Comparison of ENCODE assay signal across 15 cellular contexts in genomic region chr3:171976526-171976925, GRCh38.
A peak's percentile ranks its signal among the peaks of the same experiment; 100 is the strongest.
DNase-seq lines count a peak whose midpoint lies in the region; ATAC-seq and TF ChIP-seq lines count a peak whose summit lies in the region.
"Had no signal": no experiment of that assay in that cellular context is flagged by ENCODE, and none has a peak within 500 bp of the region (broad histone marks: within the 10 kb centered on the region; RNA-seq: fewer than 3 reads in every experiment).

No MANE protein-coding gene starts in this region.

- intact Hi-C loops in heart right ventricle (cut with DNase I): no loop called here

- DNase-seq in heart right ventricle: peak in 1 of 2 donors; percentile 31
- DNase-seq in right atrium auricular region (ENCODE audit: low spot score): no peak
- peak; percentile 49 for DNase-seq in NCI-H226
- DNase-seq in fibroblast of mammary gland (ENCODE audit: low read depth): peak; percentile 70
- DNase-seq in stromal cell of bone marrow (ENCODE audit: low read depth): peak; percentile 62
- DNase-seq in pons (ENCODE audit: low spot score): no peak
- DNase-seq in KG1 (lab: John Stamatoyannopoulos, UW): no peak
- DNase-seq in NCI-H1930 (lab: John Stamatoyannopoulos, UW): no peak
- DNase-seq: activated CD4-positive, alpha-beta T cell treated with anti-CD3 and anti-CD28 coated beads, Interleukin-2, amount 10 ng/mL, durations not matched to agents 24 days and 14 days; activated naive CD4-positive, alpha-beta T cell; MM.1S; NCI-H2029; NCI-H526 treated with DMSO at 0.1 percent for 48 hours; stimulated activated naive CD4-positive, alpha-beta T cell; transverse colon had no signal

- H3K4me1 ChIP-seq in heart right ventricle (peaks cover 0 to 75% (median 14%) of the 10 kb centered on the region in 9 donors), right atrium auricular region (peaks cover 0 to 24% of the 10 kb centered on the region in 2 donors)
- H3K4me1 ChIP-seq: transverse colon had no signal

- no peak overlapping the region for H3K4me3 ChIP-seq in heart right ventricle
- H3K4me3 ChIP-seq in right atrium auricular region: no peak overlapping the region
- H3K4me3 ChIP-seq in fibroblast of mammary gland (ENCODE audit: control insufficient read depth, low read depth, low read length): no peak overlapping the region
- H3K4me3 ChIP-seq: transverse colon had no signal

- H3K27me3 ChIP-seq in heart right ventricle (no peaks in the 10 kb centered on the region), right atrium auricular region (no peaks in the 10 kb centered on the region)
- H3K27me3 ChIP-seq: transverse colon had no signal

- 62 to 67% methylated on average over 3 of the region's 3 CpGs for WGBS in heart right ventricle, 2 donors

- TF ChIP-seq CTCF in heart right ventricle (IDR thresholded peaks at IDR 0.05): no peak
- no peak for TF ChIP-seq CTCF in right atrium auricular region (IDR thresholded peaks at IDR 0.05)
- TF ChIP-seq CTCF in fibroblast of mammary gland (conservative IDR thresholded peaks at IDR 0.05; ENCODE audit: control insufficient read depth, insufficient read depth, low read depth, low read length): no peak

- H3K36me3 ChIP-seq in heart right ventricle: no peaks in the 10 kb centered on the region
- H3K36me3 ChIP-seq in right atrium auricular region: no peaks in the 10 kb centered on the region
- H3K36me3 ChIP-seq: transverse colon had no signal

- H3K27ac ChIP-seq in heart right ventricle: peak overlapping the region in 7 of 10 donors; percentile 12 to 80 (median 26)
- peak overlapping the region in 1 of 2 donors; percentile 24 for H3K27ac ChIP-seq in right atrium auricular region
- H3K27ac ChIP-seq: transverse colon had no signal

- H3K9me3 ChIP-seq in heart right ventricle: no peaks in the 10 kb centered on the region
- H3K9me3 ChIP-seq in right atrium auricular region: no peaks in the 10 kb centered on the region
- H3K9me3 ChIP-seq: transverse colon had no signal

- ATAC-seq in heart right ventricle: peak in 2 of 8 donors; percentile 32 to 36

Comparison
In these comparisons a context has a peak if more than half of its experiments do, and no peak if none do; other contexts are left out.
1. DNase-seq: peak in NCI-H226 (single experiment), fibroblast of mammary gland (single experiment) and stromal cell of bone marrow (single experiment); none in right atrium auricular region (single experiment), pons (single experiment), KG1 (single experiment) and NCI-H1930 (0 of 2).